10 cellular contexts compared by ENCODE assay signal in genomic region chr6:44043036-44043478, GRCh38.
DNase-seq lines count a peak whose midpoint lies in the region; ATAC-seq, FAIRE-seq and TF ChIP-seq lines count a peak whose summit lies in the region.
"Had no signal": no experiment of that assay in that cellular context is flagged by ENCODE, and none has a peak within 500 bp of the region (broad histone marks: within the 10 kb centered on the region; RNA-seq: fewer than 3 reads in every experiment).

No MANE protein-coding gene starts in this region.

- DNase-seq in H54 (ENCODE audit: insufficient read length, low spot score) (peak; percentile 79), RCC 7860 (ENCODE audit: low spot score) (peak; percentile 86), fibroblast of mammary gland (ENCODE audit: low read depth) (peak; percentile 68), renal cortical epithelial cell (ENCODE audit: low read depth) (peak; percentile 90), head of caudate nucleus (no peak)
- DNase-seq in stimulated activated CD4-positive, alpha-beta T cell treated with anti-CD3 and anti-CD28 coated beads, Interleukin-1b, Interleukin-23, amount 100 ng/mL, for 48 hours: no peak
- DNase-seq in activated CD4-positive, alpha-beta T cell treated with anti-CD3 and anti-CD28 coated beads, Interleukin-2, amount 50 U/mL, for 1 hour: no peak
- DNase-seq: activated CD8-positive, alpha-beta memory T cell treated with anti-CD3 and anti-CD28 coated beads, Interleukin-2, amount 50 U/mL, for 4 hours; dermis blood vessel endothelial cell had no signal

- peak; percentile 41 for FAIRE-seq in H54 (lab: Jason Lieb, UNC)
- FAIRE-seq in RCC 7860 (lab: Jason Lieb, UNC): peak; percentile 77

- no peak for ATAC-seq in HG02571 (IDR thresholded peaks at IDR 0.05; ENCODE audit: unreplicated experiment)

- intact Hi-C loops in head of caudate nucleus (cut with DNase I): no loop called here

- H3K4me3 ChIP-seq in fibroblast of mammary gland (ENCODE audit: control insufficient read depth, low read depth, low read length): no peak overlapping the region

- TF ChIP-seq CTCF in fibroblast of mammary gland (conservative IDR thresholded peaks at IDR 0.05; ENCODE audit: control insufficient read depth, insufficient read depth, low read depth, low read length): no peak

- TF ChIP-seq POLR2A in H54 (IDR thresholded peaks at IDR 0.05; ENCODE audit: low read depth, low read length): no peak

Comparison
In these comparisons a context has a peak if more than half of its experiments do, and no peak if none do; other contexts are left out.
1. DNase-seq: peak in H54 (single experiment), RCC 7860 (single experiment), fibroblast of mammary gland (single experiment) and renal cortical epithelial cell (single experiment); none in stimulated activated CD4-positive, alpha-beta T cell treated with anti-CD3 and anti-CD28 coated beads, Interleukin-1b, Interleukin-23, amount 100 ng/mL, for 48 hours (single experiment), activated CD4-positive, alpha-beta T cell treated with anti-CD3 and anti-CD28 coated beads, Interleukin-2, amount 50 U/mL, for 1 hour (single experiment) and head of caudate nucleus (0 of 42).